In the genomic region with DNA sequence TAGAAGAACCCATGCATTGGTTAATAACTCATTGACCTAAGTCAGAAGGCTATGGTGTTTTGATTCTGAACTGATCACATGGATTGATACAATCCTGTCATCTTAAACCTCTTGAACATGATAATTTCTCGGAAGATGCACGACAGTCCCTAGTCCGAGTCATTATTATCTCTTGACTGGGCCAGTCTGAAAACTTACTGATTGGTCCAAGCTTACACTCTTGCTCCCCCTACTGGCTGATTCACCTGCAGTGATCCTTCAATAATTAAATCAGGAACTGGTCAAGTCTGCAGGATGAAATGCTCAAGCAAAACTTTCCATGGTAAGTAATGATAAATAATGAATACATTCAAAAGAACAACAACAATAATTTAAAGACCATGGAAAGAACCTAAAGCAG, we compare ENCODE assay signal across 8 cellular contexts.
DNase-seq lines count a peak whose midpoint lies in the region; ATAC-seq and TF ChIP-seq lines count a peak whose summit lies in the region.

No MANE protein-coding gene starts in this region.

- no peaks in the 10 kb centered on the region for H3K36me3 Mint-ChIP-seq in MCF 10A (ENCODE audit: insufficient read depth, unreplicated experiment)

- no peak overlapping the region for H3K4me3 Mint-ChIP-seq in MCF 10A (ENCODE audit: unreplicated experiment)

- peak; percentile 24 for DNase-seq in COLO829 (ENCODE audit: low spot score)
- peak; percentile 77 for DNase-seq in NCI-H69 (lab: John Stamatoyannopoulos, UW)
- peak; percentile 66 for DNase-seq in MCF 10A (ENCODE audit: unreplicated experiment)
- peak; percentile 46 for DNase-seq in left lobe of liver (ENCODE audit: low spot score)
- DNase-seq in GF-D8 (lab: John Stamatoyannopoulos, UW) = no peak

- H3K4me1 Mint-ChIP-seq in MCF 10A (ENCODE audit: insufficient read depth, unreplicated experiment) = no peaks in the 10 kb centered on the region

- BruUV-seq in MCF 10A (replicated peaks; lab: Mats Ljungman, UMichigan) = no TSS peak

- no peaks in the 10 kb centered on the region for H3K27me3 Mint-ChIP-seq in MCF 10A (ENCODE audit: insufficient read depth, unreplicated experiment)

- CTCF ChIA-PET in MCF 10A (lab: Yijun Ruan, JAX) = interaction anchor here (0.6 to 1.4 kb wide), 4 partner anchors 23 to 642 kb away, joined by 3 to 4 read pairs (median 4); no protein-coding TSS in a partner anchor

- ATAC-seq in GM18519 (IDR thresholded peaks at IDR 0.05; ENCODE audit: low FRiP score, unreplicated experiment) (peak; percentile 71), HG03097 (IDR thresholded peaks at IDR 0.05; ENCODE audit: low FRiP score, unreplicated experiment) (peak; percentile 68), left lobe of liver (peak; percentile 93)
- ATAC-seq in activated CD4-positive, CD25-positive, alpha-beta regulatory T cell treated with anti-CD3 and anti-CD28 coated beads, Interleukin-2, amount 50 U/mL, for 24 hours = no peak

- no peak overlapping the region for H3K27ac Mint-ChIP-seq in MCF 10A (ENCODE audit: low read depth, unreplicated experiment)

- POLR2A ChIA-PET in MCF 10A (lab: Yijun Ruan, JAX) = no interaction called here

- intact Hi-C loops in MCF 10A (cut with micrococcal nuclease) = loop anchor here (5.0 kb wide), 1 partner anchor 767 kb away; no protein-coding TSS in a partner anchor

- peak; percentile 23 for TF ChIP-seq CTCF in MCF 10A (IDR thresholded peaks at IDR 0.05; ENCODE audit: unreplicated experiment)

- H3K9me3 Mint-ChIP-seq in MCF 10A (ENCODE audit: unreplicated experiment) = peaks cover 24% of the 10 kb centered on the region

Comparison
In these comparisons a context has a peak if more than half of its experiments do, and no peak if none do; other contexts are left out.
1. ATAC-seq: peak in GM18519 (single experiment), HG03097 (single experiment) and left lobe of liver (single experiment); none in activated CD4-positive, CD25-positive, alpha-beta regulatory T cell treated with anti-CD3 and anti-CD28 coated beads, Interleukin-2, amount 50 U/mL, for 24 hours (0 of 2).